In genomic region chr13:21625366-21625765, GRCh38 we compare ENCODE assay signal across 1 cellular context.
TF ChIP-seq lines count a peak whose summit lies in the region.

No MANE protein-coding gene starts in this region.

TF ChIP-seq in WTC11, 78 proteins besides CTCF, POLR2A, EP300 and RAD21 (continued from another document):
- TF ChIP-seq STAT6 (CRISPR knock-in tag; conservative IDR thresholded peaks at IDR 0.05; ENCODE audit: low read depth): no peak
- TF ChIP-seq EMX1 (CRISPR knock-in tag; IDR thresholded peaks at IDR 0.05): no peak
- no peak for TF ChIP-seq RORB (CRISPR knock-in tag; IDR thresholded peaks at IDR 0.05)
- TF ChIP-seq IRF2 (CRISPR knock-in tag; IDR thresholded peaks at IDR 0.05; ENCODE audit: borderline replicate concordance, low read depth): no peak
- TF ChIP-seq, protein P1, sequence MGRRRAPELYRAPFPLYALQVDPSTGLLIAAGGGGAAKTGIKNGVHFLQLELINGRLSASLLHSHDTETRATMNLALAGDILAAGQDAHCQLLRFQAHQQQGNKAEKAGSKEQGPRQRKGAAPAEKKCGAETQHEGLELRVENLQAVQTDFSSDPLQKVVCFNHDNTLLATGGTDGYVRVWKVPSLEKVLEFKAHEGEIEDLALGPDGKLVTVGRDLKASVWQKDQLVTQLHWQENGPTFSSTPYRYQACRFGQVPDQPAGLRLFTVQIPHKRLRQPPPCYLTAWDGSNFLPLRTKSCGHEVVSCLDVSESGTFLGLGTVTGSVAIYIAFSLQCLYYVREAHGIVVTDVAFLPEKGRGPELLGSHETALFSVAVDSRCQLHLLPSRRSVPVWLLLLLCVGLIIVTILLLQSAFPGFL (CRISPR knock-in tag; IDR thresholded peaks at IDR 0.05; ENCODE audit: borderline replicate concordance): no peak
- no peak for TF ChIP-seq IRF1 (CRISPR knock-in tag; IDR thresholded peaks at IDR 0.05)
- no peak for TF ChIP-seq TEAD1 (CRISPR knock-in tag; IDR thresholded peaks at IDR 0.05)
- no peak for TF ChIP-seq MYBL2 (CRISPR knock-in tag; IDR thresholded peaks at IDR 0.05)
- no peak for TF ChIP-seq E2F1 (CRISPR knock-in tag; IDR thresholded peaks at IDR 0.05)
- no peak for TF ChIP-seq ZBTB43 (CRISPR knock-in tag; IDR thresholded peaks at IDR 0.05)
